ENCODE assay signal across 12 cellular contexts in the genomic region with DNA sequence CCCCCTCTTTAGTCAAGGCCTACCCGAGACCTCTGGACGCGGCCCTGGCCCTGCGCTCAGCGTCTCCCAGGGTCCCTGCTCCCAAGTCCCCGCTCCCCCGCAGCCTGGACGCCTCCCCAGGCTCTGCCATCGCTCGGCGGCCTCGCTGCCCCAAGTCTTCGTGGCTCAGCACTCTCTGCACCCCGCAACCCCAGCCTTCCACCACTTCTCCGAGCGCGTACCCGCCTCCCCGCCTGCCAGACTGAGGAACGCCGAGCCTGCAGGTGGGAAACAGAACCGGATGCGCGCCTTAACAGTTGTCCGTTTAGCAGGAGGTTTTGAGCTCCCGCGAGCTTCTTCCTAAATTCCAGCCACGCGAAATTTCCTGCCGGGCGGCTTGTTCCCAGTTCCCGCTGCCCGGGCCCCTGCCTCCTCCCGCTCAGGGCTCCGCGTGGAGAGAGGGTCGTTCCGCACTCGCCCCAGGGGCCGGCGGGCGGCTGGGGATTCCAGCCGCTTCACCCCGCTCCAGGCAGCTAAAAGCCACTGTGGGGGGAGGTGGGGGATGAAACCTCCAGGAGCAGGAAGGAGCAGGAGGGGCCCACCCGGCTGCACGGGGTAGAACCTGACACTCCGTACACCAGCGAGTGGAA.
DNase-seq lines count a peak whose midpoint lies in the region; TF ChIP-seq lines count a peak whose summit lies in the region.
"Had no signal": no experiment of that assay in that cellular context is flagged by ENCODE, and none has a peak within 500 bp of the region (broad histone marks: within the 10 kb centered on the region; RNA-seq: fewer than 3 reads in every experiment).

No MANE protein-coding gene starts in this region.

- H2BK15ac ChIP-seq in neuronal stem cell (ENCODE audit: low read length), result peak overlapping the region; percentile 73

- H3K4me2 ChIP-seq in neuronal stem cell (ENCODE audit: insufficient read depth, low read length, poor library complexity, severe bottlenecking), result peak overlapping the region; percentile 62

- peak overlapping the region; percentile 73 for H3K23ac ChIP-seq in neuronal stem cell (ENCODE audit: low read depth, low read length, poor library complexity)

- H2AFZ ChIP-seq in neuronal stem cell (ENCODE audit: low read length), result peak overlapping the region; percentile 79

- H2AK5ac ChIP-seq in neuronal stem cell (ENCODE audit: low read depth, low read length), result peak overlapping the region; percentile 36

- CTCF ChIA-PET in Caco-2 (lab: Charles Lee), result no interaction called here

- no CpG with 5 or more reads among the region's 48 CpGs for WGBS in neuronal stem cell (ENCODE audit: extremely low coverage in 2 of 2, insufficient read length in 2 of 2, insufficient replicate concordance in 1 of 2), 2 donors

- H3K27ac Mint-ChIP-seq in Caco-2 (ENCODE audit: unreplicated experiment), result peak overlapping the region; percentile 36
- H3K27ac Mint-ChIP-seq: activated naive CD4-positive, alpha-beta T cell treated with anti-CD3 and anti-CD28 coated beads, Interleukin-2, amount 10 ng/mL, durations not matched to agents 7 days and 5 days had no signal

- H4K91ac ChIP-seq in neuronal stem cell (ENCODE audit: low read depth, low read length, poor library complexity), result no peak overlapping the region

- no peak for TF ChIP-seq CTCF in Caco-2 (IDR thresholded peaks at IDR 0.05; ENCODE audit: insufficient read depth in 1 of 2, low read depth in 1 of 2, low read length in 1 of 2, severe bottlenecking in 1 of 2, unreplicated experiment in 1 of 2)

- no peaks in the 10 kb centered on the region for H3K9me3 Mint-ChIP-seq in Caco-2 (ENCODE audit: unreplicated experiment)
- H3K9me3 Mint-ChIP-seq: activated naive CD4-positive, alpha-beta T cell treated with anti-CD3 and anti-CD28 coated beads, Interleukin-2, amount 10 ng/mL, durations not matched to agents 7 days and 5 days had no signal

- H3K18ac ChIP-seq in neuronal stem cell (ENCODE audit: low read length), result peak overlapping the region; percentile 97

- peak overlapping the region; percentile 31 for H2BK12ac ChIP-seq in neuronal stem cell (ENCODE audit: low read length)

- intact Hi-C loops in Caco-2 (cut with micrococcal nuclease; ENCODE audit: unreplicated experiment), result no loop called here

- H3K9me3 ChIP-seq in Caco-2 (no peaks in the 10 kb centered on the region), iPS-15b (ENCODE audit: control insufficient read depth, insufficient read depth, low read length) (no peaks in the 10 kb centered on the region), neuronal stem cell (replicated peaks in 1 of 2; ENCODE audit: control insufficient read depth in 2 of 2, insufficient read depth in 1 of 2, low read depth in 1 of 2, low read length in 2 of 2) (no peaks in the 10 kb centered on the region), HAP-1 (no peaks in the 10 kb centered on the region)

- H3K4me3 Mint-ChIP-seq in Caco-2 (ENCODE audit: unreplicated experiment), result no peak overlapping the region
- H3K4me3 Mint-ChIP-seq: activated naive CD4-positive, alpha-beta T cell treated with anti-CD3 and anti-CD28 coated beads, Interleukin-2, amount 10 ng/mL, durations not matched to agents 7 days and 5 days had no signal

- no peak overlapping the region for H3K27ac ChIP-seq in neuronal stem cell (replicated peaks; ENCODE audit: low read length)
- H3K27ac ChIP-seq in caudate nucleus (ENCODE audit: low read depth, low read length), result no peak overlapping the region

- peak overlapping the region; percentile 70 for H2BK5ac ChIP-seq in neuronal stem cell (ENCODE audit: low read length)

- peak overlapping the region; percentile 37 for H2BK120ac ChIP-seq in neuronal stem cell (ENCODE audit: low read depth, low read length)

- H3K14ac ChIP-seq in neuronal stem cell (ENCODE audit: low read length), result peak overlapping the region; percentile 63

- POLR2A ChIA-PET in Caco-2 (lab: Charles Lee), result no interaction called here

- H3K9ac ChIP-seq in iPS-15b (ENCODE audit: low read depth, low read length), result peak overlapping the region; percentile 37
- H3K9ac ChIP-seq in neuronal stem cell (ENCODE audit: low read depth, low read length, poor library complexity), result peak overlapping the region; percentile 83

- in situ Hi-C loops in HAP-1 (cut with MboI; ENCODE audit: low sequenced_read_pairs), result no loop called here

- no peaks in the 10 kb centered on the region for H3K27me3 ChIP-seq in Caco-2 (replicated peaks; ENCODE audit: control insufficient read depth, insufficient read depth, low read length)
- H3K27me3 ChIP-seq in iPS-15b (ENCODE audit: control insufficient read depth, insufficient read depth, low read length), result peaks cover 37% of the 10 kb centered on the region
- peaks cover 0 to 55% (median 21%) of the 10 kb centered on the region in 3 experiments for H3K27me3 ChIP-seq in neuronal stem cell (ENCODE audit: control insufficient read depth in 3 of 3, insufficient read depth in 3 of 3, low read depth in 1 of 3, low read length in 3 of 3)
- no peaks in the 10 kb centered on the region for H3K27me3 ChIP-seq in HAP-1 (ENCODE audit: low read depth)

- H3K4me1 Mint-ChIP-seq in Caco-2 (ENCODE audit: low read depth, unreplicated experiment), result no peaks in the 10 kb centered on the region

- no peaks in the 10 kb centered on the region for H3K36me3 ChIP-seq in Caco-2 (ENCODE audit: control insufficient read depth, insufficient read depth, low read length)
- H3K36me3 ChIP-seq in iPS-15b (ENCODE audit: control insufficient read depth, insufficient read depth, low read length), result no peaks in the 10 kb centered on the region
- no peaks in the 10 kb centered on the region for H3K36me3 ChIP-seq in neuronal stem cell (replicated peaks in 1 of 2; ENCODE audit: control insufficient read depth in 2 of 2, insufficient read depth in 2 of 2, low read length in 2 of 2)
- H3K36me3 ChIP-seq in HAP-1 (replicated peaks), result no peaks in the 10 kb centered on the region

- H3K4me3 ChIP-seq in Caco-2 (ENCODE audit: low read depth, low read length) (no peak overlapping the region), iPS-15b (ENCODE audit: low read depth, low read length) (peak overlapping the region; percentile 56), neuronal stem cell (ENCODE audit: low read length in 2 of 2) (no peak overlapping the region), HAP-1 (no peak overlapping the region)

- H3K4me1 ChIP-seq in Caco-2 (no peaks in the 10 kb centered on the region), iPS-15b (ENCODE audit: control insufficient read depth, insufficient read depth, low read length) (peaks cover 3% of the 10 kb centered on the region), neuronal stem cell (ENCODE audit: control insufficient read depth in 2 of 2, insufficient read depth in 1 of 2, low read depth in 1 of 2, low read length in 2 of 2) (peaks cover 3 to 8% of the 10 kb centered on the region in 2 donors), HAP-1 (no peaks in the 10 kb centered on the region)

- no peaks in the 10 kb centered on the region for H3K36me3 Mint-ChIP-seq in Caco-2 (ENCODE audit: insufficient read depth, unreplicated experiment)
- H3K36me3 Mint-ChIP-seq: activated naive CD4-positive, alpha-beta T cell treated with anti-CD3 and anti-CD28 coated beads, Interleukin-2, amount 10 ng/mL, durations not matched to agents 7 days and 5 days had no signal

- BruUV-seq in Caco-2 (replicated peaks; lab: Mats Ljungman, UMichigan), result no TSS peak

- H3K27me3 Mint-ChIP-seq in Caco-2 (ENCODE audit: insufficient read depth, unreplicated experiment), result peaks cover 18% of the 10 kb centered on the region

- no peak for DNase-seq in Caco-2
- DNase-seq in amniotic epithelial cell (ENCODE audit: low read depth), result peak; percentile 2
- no peak for DNase-seq in neuronal stem cell (ENCODE audit: low spot score)
- DNase-seq in hypothalamus (lab: John Stamatoyannopoulos, UW), result no peak
- no peak for DNase-seq in caudate nucleus (lab: John Stamatoyannopoulos, UW)
- DNase-seq in HAP-1 (ENCODE audit: low spot score in 2 of 2), result no peak
- DNase-seq in DMS79 treated with DMSO at 0.1 percent for 48 hours (lab: John Stamatoyannopoulos, UW), result no peak
- DNase-seq: activated CD4-positive, alpha-beta T cell treated with anti-CD3 and anti-CD28 coated beads, Interleukin-2, amount 50 U/mL, for 1 hour; activated naive CD4-positive, alpha-beta T cell treated with anti-CD3 and anti-CD28 coated beads, Interleukin-2, amount 10 ng/mL, durations not matched to agents 7 days and 5 days; effector memory CD4-positive, alpha-beta T cell; OCI-M1 had no signal

- H4K8ac ChIP-seq in neuronal stem cell (ENCODE audit: low read depth, low read length), result no peak overlapping the region

- H3K79me1 ChIP-seq in neuronal stem cell (ENCODE audit: low read depth, low read length), result no peaks in the 10 kb centered on the region

- H3K4ac ChIP-seq in neuronal stem cell (ENCODE audit: low read length), result no peak overlapping the region
